In genomic region chr22:39597236-39597869, GRCh38 we compare ENCODE assay signal across 1 cellular context.
TF ChIP-seq lines count a peak whose summit lies in the region.

No MANE protein-coding gene starts in this region.

TF ChIP-seq in WTC11, 78 proteins besides CTCF, POLR2A, EP300 and RAD21 (continued from another document):
- TF ChIP-seq MYBL2 (CRISPR knock-in tag; IDR thresholded peaks at IDR 0.05) (no peak), ZNF219 (CRISPR knock-in tag; IDR thresholded peaks at IDR 0.05; ENCODE audit: borderline replicate concordance) (no peak), USF2 (CRISPR knock-in tag; IDR thresholded peaks at IDR 0.05) (no peak), NR2C2 (CRISPR knock-in tag; IDR thresholded peaks at IDR 0.05) (no peak)
- TF ChIP-seq, protein P1, sequence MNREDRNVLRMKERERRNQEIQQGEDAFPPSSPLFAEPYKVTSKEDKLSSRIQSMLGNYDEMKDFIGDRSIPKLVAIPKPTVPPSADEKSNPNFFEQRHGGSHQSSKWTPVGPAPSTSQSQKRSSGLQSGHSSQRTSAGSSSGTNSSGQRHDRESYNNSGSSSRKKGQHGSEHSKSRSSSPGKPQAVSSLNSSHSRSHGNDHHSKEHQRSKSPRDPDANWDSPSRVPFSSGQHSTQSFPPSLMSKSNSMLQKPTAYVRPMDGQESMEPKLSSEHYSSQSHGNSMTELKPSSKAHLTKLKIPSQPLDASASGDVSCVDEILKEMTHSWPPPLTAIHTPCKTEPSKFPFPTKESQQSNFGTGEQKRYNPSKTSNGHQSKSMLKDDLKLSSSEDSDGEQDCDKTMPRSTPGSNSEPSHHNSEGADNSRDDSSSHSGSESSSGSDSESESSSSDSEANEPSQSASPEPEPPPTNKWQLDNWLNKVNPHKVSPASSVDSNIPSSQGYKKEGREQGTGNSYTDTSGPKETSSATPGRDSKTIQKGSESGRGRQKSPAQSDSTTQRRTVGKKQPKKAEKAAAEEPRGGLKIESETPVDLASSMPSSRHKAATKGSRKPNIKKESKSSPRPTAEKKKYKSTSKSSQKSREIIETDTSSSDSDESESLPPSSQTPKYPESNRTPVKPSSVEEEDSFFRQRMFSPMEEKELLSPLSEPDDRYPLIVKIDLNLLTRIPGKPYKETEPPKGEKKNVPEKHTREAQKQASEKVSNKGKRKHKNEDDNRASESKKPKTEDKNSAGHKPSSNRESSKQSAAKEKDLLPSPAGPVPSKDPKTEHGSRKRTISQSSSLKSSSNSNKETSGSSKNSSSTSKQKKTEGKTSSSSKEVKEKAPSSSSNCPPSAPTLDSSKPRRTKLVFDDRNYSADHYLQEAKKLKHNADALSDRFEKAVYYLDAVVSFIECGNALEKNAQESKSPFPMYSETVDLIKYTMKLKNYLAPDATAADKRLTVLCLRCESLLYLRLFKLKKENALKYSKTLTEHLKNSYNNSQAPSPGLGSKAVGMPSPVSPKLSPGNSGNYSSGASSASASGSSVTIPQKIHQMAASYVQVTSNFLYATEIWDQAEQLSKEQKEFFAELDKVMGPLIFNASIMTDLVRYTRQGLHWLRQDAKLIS (CRISPR knock-in tag; IDR thresholded peaks at IDR 0.05; ENCODE audit: borderline replicate concordance), result no peak
